Comparison of ENCODE assay signal across 8 cellular contexts in genomic region chr5:36305571-36306326, GRCh38. TPM values are rescaled to one million over a fixed set of nuclear protein-coding genes. Genes with fewer than 3 reads are reported as not detected.
DNase-seq lines count a peak whose midpoint lies in the region; ATAC-seq and TF ChIP-seq lines count a peak whose summit lies in the region.

No MANE protein-coding gene starts in this region.

- H3K9me3 ChIP-seq in MM.1S (replicated peaks; ENCODE audit: insufficient read depth, low read length) (no peaks in the 10 kb centered on the region), uterus (no peaks in the 10 kb centered on the region)

- H2AFZ ChIP-seq in MM.1S (ENCODE audit: low read length) = no peak overlapping the region

- intact Hi-C loops in uterus (cut with DNase I; ENCODE audit: low total_unique reads) = no loop called here

- H3K4me3 ChIP-seq in MM.1S (ENCODE audit: low read length) = no peak overlapping the region
- H3K4me3 ChIP-seq in uterus = no peak overlapping the region

- TF ChIP-seq CTCF in MM.1S (IDR thresholded peaks at IDR 0.05; ENCODE audit: low read length) = peak; percentile 80
- TF ChIP-seq CTCF in RWPE1 (conservative IDR thresholded peaks at IDR 0.05; ENCODE audit: low read depth) = peak; percentile 82
- TF ChIP-seq CTCF in uterus (IDR thresholded peaks at IDR 0.05) = peak; percentile 49 to 68 (median 64)

- no peaks in the 10 kb centered on the region for H3K27me3 ChIP-seq in MM.1S (replicated peaks; ENCODE audit: insufficient read depth, low read length)
- no peaks in the 10 kb centered on the region for H3K27me3 ChIP-seq in uterus

- ATAC-seq in GM21515 (IDR thresholded peaks at IDR 0.05; ENCODE audit: unreplicated experiment) = peak; percentile 64

- no peaks in the 10 kb centered on the region for H3F3A ChIP-seq in MM.1S (ENCODE audit: insufficient read depth, low read length)

- H3K9me2 ChIP-seq in MM.1S (replicated peaks; ENCODE audit: insufficient read depth, low read length) = no peaks in the 10 kb centered on the region

- no peak overlapping the region for H3K4me2 ChIP-seq in MM.1S (ENCODE audit: low read depth, low read length)

- DNase-seq in DMS153 treated with DMSO at 0.1 percent for 48 hours (lab: John Stamatoyannopoulos, UW; ENCODE audit: unreplicated experiment) (peak; percentile 98), MM.1S (peak; percentile 57), RWPE1 (ENCODE audit: low spot score) (peak; percentile 37), dedifferentiated amniotic fluid mesenchymal stem cell (ENCODE audit: extremely low spot score) (peak; percentile 52), lung microvascular endothelial cell (ENCODE audit: low read depth in 2 of 2) (peak; percentile 59 to 60), uterus (peak; percentile 40 to 48)
- DNase-seq in activated T-cell treated with anti-CD3 and anti-CD28 coated beads, Interleukin-2, amount 50 U/mL, for 1 hour = no peak

- H3K9ac ChIP-seq in MM.1S (ENCODE audit: low read length) = no peak overlapping the region

- CTCF ChIA-PET in RWPE1 (lab: Yijun Ruan, JAX) = interaction anchor here (0.5 to 1.0 kb wide), 12 partner anchors 19 to 458 kb away, joined by 3 to 10 read pairs (median 3); no protein-coding TSS in a partner anchor

- POLR2A ChIA-PET in RWPE1 (lab: Yijun Ruan, JAX; ENCODE audit: low non-redundant PET) = no interaction called here

- H3K4me1 ChIP-seq in MM.1S (ENCODE audit: low read length) (peaks cover 11% of the 10 kb centered on the region; the same call in 1 of the 2 replicates), uterus (no peaks in the 10 kb centered on the region)

- no peaks in the 10 kb centered on the region for H4K20me1 ChIP-seq in MM.1S (ENCODE audit: insufficient read depth, low read length)

- H3K27ac ChIP-seq in MM.1S (ENCODE audit: low read length) (no peak overlapping the region), RWPE1 (no peak overlapping the region), uterus (no peak overlapping the region)

- no peaks in the 10 kb centered on the region for H3K79me2 ChIP-seq in MM.1S (ENCODE audit: low read length)

- no peaks in the 10 kb centered on the region for H3K36me3 ChIP-seq in MM.1S (replicated peaks; ENCODE audit: insufficient read depth, low read length)
- H3K36me3 ChIP-seq in uterus = no peaks in the 10 kb centered on the region

- TF ChIP-seq POLR2A in uterus (IDR thresholded peaks at IDR 0.05) = no peak

RNA-seq across cellular contexts. Expression of gene RANBP3L, which starts 4.0 kb away (rescaled TPM):
- total RNA-seq in lung microvascular endothelial cell = under 0.01 and 0.20 TPM in 2 replicates
- total RNA-seq in uterus = 1 to 10 TPM in 2 of 4 donors, under 1 TPM in 2; 0.51 to 4.0 (median 1.0) TPM
